17 cellular contexts compared by ENCODE assay signal in genomic region chr1:174152424-174152823, GRCh38.
"Had no signal": no experiment of that assay in that cellular context is flagged by ENCODE, and none has a peak within 500 bp of the region (broad histone marks: within the 10 kb centered on the region; RNA-seq: fewer than 3 reads in every experiment).

No MANE protein-coding gene starts in this region.

- H3K36me3 Mint-ChIP-seq: naive B cell had no signal

- H3K27me3 ChIP-seq: adrenal gland, cardiac muscle cell, esophagus squamous epithelium, sigmoid colon, spleen, upper lobe of left lung had no signal

- H3K9me3 Mint-ChIP-seq: activated naive CD4-positive, alpha-beta T cell treated with anti-CD3 and anti-CD28 coated beads, Interleukin-2, amount 50 U/mL, for 24 hours; stimulated activated naive CD8-positive, alpha-beta T cell treated with anti-CD3 and anti-CD28 coated beads, Interleukin-15, Interleukin-2, amounts not matched to agents 100 ng/mL and 50 ng/mL, for 24 hours had no signal

- H3K36me3 ChIP-seq: adrenal gland, cardiac muscle cell, esophagus squamous epithelium, left ventricle myocardium inferior, sigmoid colon, spleen, upper lobe of left lung had no signal

- H3K79me2 ChIP-seq: parathyroid adenoma had no signal

- H2AFZ ChIP-seq: parathyroid adenoma had no signal

- H3K4me1 ChIP-seq: adrenal gland, parathyroid adenoma, sigmoid colon, upper lobe of left lung had no signal

- H3K4me3 Mint-ChIP-seq: activated B cell treated with CpG ODN at 0.5 μM for 24 hours; activated CD4-positive, alpha-beta T cell treated with anti-CD3 and anti-CD28 coated beads, Interleukin-2, amount 10 ng/mL, durations not matched to agents 24 days and 14 days; activated naive CD4-positive, alpha-beta T cell treated with anti-CD3 and anti-CD28 coated beads, Interleukin-2, amount 50 U/mL, for 24 hours; stimulated activated naive CD8-positive, alpha-beta T cell treated with anti-CD3 and anti-CD28 coated beads, Interleukin-15, Interleukin-2, amounts not matched to agents 100 ng/mL and 50 ng/mL, for 24 hours had no signal

- H3K9me3 ChIP-seq: adrenal gland, esophagus squamous epithelium, sigmoid colon, upper lobe of left lung had no signal

- H3K9ac ChIP-seq: parathyroid adenoma had no signal

- DNase-seq: activated B cell treated with CpG ODN at 0.5 μM for 24 hours; activated effector memory CD4-positive, alpha-beta T cell treated with anti-CD3 and anti-CD28 coated beads, Interleukin-2, amount 50 U/mL, for 16 hours; activated T-cell treated with anti-CD3 and anti-CD28 coated beads, Interleukin-2, amount 50 U/mL, for 1 hour; adrenal gland; esophagus squamous epithelium; hypothalamus; left ventricle myocardium inferior; naive B cell; sigmoid colon; spleen; upper lobe of left lung had no signal

- H3K4me3 ChIP-seq: adrenal gland, cardiac muscle cell, coronary artery, esophagus squamous epithelium, left ventricle myocardium inferior, sigmoid colon, spleen, upper lobe of left lung had no signal

- H3K27ac ChIP-seq: adrenal gland, cardiac muscle cell, coronary artery, left ventricle myocardium inferior, parathyroid adenoma, sigmoid colon, spleen, upper lobe of left lung had no signal

- H3K27me3 Mint-ChIP-seq: activated B cell treated with CpG ODN at 0.5 μM for 24 hours; activated CD4-positive, alpha-beta T cell treated with anti-CD3 and anti-CD28 coated beads, Interleukin-2, amount 10 ng/mL, durations not matched to agents 24 days and 14 days; activated naive CD4-positive, alpha-beta T cell treated with anti-CD3 and anti-CD28 coated beads, Interleukin-2, amount 50 U/mL, for 24 hours; naive B cell; stimulated activated naive CD8-positive, alpha-beta T cell treated with anti-CD3 and anti-CD28 coated beads, Interleukin-15, Interleukin-2, amounts not matched to agents 100 ng/mL and 50 ng/mL, for 24 hours had no signal

- H3K27ac Mint-ChIP-seq: activated naive CD4-positive, alpha-beta T cell treated with anti-CD3 and anti-CD28 coated beads, Interleukin-2, amount 50 U/mL, for 24 hours; naive B cell; stimulated activated naive CD8-positive, alpha-beta T cell treated with anti-CD3 and anti-CD28 coated beads, Interleukin-15, Interleukin-2, amounts not matched to agents 100 ng/mL and 50 ng/mL, for 24 hours had no signal
